ENCODE assay signal across 1 cellular context in the genomic region with DNA sequence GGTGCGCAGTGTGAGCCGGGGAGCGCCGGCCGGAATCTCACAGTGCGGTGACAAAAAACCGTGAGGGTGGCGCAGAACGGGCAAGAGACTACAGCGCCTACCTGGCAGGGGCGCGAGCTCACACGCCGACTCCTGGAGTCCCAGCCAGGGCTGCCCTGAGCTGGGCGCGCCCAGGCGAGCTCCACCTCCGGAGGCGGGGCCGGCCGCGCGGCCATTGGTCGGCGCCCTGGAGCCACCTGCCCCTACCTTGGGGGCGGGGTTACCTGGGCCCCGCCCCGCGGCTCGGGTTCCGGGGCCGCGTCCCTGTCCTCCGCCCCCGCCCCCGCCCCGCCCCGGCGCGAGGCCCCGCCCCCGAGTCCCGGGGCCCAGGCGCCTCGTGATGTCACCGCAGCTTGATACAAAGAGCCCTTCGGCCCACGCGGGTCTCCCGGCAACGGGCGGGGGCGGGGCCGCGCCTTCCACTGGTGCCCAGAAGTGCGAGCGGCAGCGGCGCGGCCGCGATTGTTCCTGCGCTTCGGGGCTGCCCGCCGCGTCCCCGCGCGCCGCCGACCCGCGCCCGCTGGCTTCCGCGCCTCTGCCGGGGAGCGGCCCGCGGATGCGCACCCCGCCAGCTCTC.
A peak's percentile ranks its signal among the peaks of the same experiment; 100 is the strongest.
TF ChIP-seq lines count a peak whose summit lies in the region.

No MANE protein-coding gene starts in this region.

TF ChIP-seq in HepG2, 621 proteins besides CTCF, POLR2A, EP300 and RAD21 (continued from another document and continues in another):
- TF ChIP-seq, protein P1, sequence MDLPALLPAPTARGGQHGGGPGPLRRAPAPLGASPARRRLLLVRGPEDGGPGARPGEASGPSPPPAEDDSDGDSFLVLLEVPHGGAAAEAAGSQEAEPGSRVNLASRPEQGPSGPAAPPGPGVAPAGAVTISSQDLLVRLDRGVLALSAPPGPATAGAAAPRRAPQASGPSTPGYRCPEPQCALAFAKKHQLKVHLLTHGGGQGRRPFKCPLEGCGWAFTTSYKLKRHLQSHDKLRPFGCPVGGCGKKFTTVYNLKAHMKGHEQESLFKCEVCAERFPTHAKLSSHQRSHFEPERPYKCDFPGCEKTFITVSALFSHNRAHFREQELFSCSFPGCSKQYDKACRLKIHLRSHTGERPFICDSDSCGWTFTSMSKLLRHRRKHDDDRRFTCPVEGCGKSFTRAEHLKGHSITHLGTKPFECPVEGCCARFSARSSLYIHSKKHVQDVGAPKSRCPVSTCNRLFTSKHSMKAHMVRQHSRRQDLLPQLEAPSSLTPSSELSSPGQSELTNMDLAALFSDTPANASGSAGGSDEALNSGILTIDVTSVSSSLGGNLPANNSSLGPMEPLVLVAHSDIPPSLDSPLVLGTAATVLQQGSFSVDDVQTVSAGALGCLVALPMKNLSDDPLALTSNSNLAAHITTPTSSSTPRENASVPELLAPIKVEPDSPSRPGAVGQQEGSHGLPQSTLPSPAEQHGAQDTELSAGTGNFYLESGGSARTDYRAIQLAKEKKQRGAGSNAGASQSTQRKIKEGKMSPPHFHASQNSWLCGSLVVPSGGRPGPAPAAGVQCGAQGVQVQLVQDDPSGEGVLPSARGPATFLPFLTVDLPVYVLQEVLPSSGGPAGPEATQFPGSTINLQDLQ (CRISPR knock-in tag; IDR thresholded peaks at IDR 0.05), result no peak
- TF ChIP-seq, protein P2, sequence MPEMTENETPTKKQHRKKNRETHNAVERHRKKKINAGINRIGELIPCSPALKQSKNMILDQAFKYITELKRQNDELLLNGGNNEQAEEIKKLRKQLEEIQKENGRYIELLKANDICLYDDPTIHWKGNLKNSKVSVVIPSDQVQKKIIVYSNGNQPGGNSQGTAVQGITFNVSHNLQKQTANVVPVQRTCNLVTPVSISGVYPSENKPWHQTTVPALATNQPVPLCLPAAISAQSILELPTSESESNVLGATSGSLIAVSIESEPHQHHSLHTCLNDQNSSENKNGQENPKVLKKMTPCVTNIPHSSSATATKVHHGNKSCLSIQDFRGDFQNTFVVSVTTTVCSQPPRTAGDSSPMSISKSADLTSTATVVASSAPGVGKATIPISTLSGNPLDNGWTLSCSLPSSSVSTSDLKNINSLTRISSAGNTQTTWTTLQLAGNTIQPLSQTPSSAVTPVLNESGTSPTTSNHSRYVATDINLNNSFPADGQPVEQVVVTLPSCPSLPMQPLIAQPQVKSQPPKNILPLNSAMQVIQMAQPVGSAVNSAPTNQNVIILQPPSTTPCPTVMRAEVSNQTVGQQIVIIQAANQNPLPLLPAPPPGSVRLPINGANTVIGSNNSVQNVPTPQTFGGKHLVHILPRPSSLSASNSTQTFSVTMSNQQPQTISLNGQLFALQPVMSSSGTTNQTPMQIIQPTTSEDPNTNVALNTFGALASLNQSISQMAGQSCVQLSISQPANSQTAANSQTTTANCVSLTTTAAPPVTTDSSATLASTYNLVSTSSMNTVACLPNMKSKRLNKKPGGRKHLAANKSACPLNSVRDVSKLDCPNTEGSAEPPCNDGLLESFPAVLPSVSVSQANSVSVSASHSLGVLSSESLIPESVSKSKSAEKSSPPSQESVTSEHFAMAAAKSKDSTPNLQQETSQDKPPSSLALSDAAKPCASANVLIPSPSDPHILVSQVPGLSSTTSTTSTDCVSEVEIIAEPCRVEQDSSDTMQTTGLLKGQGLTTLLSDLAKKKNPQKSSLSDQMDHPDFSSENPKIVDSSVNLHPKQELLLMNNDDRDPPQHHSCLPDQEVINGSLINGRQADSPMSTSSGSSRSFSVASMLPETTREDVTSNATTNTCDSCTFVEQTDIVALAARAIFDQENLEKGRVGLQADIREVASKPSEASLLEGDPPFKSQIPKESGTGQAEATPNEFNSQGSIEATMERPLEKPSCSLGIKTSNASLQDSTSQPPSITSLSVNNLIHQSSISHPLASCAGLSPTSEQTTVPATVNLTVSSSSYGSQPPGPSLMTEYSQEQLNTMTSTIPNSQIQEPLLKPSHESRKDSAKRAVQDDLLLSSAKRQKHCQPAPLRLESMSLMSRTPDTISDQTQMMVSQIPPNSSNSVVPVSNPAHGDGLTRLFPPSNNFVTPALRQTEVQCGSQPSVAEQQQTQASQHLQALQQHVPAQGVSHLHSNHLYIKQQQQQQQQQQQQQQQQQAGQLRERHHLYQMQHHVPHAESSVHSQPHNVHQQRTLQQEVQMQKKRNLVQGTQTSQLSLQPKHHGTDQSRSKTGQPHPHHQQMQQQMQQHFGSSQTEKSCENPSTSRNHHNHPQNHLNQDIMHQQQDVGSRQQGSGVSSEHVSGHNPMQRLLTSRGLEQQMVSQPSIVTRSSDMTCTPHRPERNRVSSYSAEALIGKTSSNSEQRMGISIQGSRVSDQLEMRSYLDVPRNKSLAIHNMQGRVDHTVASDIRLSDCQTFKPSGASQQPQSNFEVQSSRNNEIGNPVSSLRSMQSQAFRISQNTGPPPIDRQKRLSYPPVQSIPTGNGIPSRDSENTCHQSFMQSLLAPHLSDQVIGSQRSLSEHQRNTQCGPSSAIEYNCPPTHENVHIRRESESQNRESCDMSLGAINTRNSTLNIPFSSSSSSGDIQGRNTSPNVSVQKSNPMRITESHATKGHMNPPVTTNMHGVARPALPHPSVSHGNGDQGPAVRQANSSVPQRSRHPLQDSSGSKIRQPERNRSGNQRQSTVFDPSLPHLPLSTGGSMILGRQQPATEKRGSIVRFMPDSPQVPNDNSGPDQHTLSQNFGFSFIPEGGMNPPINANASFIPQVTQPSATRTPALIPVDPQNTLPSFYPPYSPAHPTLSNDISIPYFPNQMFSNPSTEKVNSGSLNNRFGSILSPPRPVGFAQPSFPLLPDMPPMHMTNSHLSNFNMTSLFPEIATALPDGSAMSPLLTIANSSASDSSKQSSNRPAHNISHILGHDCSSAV (CRISPR knock-in tag; IDR thresholded peaks at IDR 0.05; ENCODE audit: borderline replicate concordance), result no peak
- TF ChIP-seq U2AF2 (IDR thresholded peaks at IDR 0.05; ENCODE audit: low read depth, low read length), result no peak
- peak; percentile 57; the same call in 1 of the 2 replicates for TF ChIP-seq ZNF724P (CRISPR knock-in tag; IDR thresholded peaks at IDR 0.05; ENCODE audit: borderline replicate concordance)
- no peak for TF ChIP-seq ZNF652 (CRISPR knock-in tag; IDR thresholded peaks at IDR 0.05; ENCODE audit: borderline replicate concordance, low read depth)
- TF ChIP-seq ZNF3 (CRISPR knock-in tag; IDR thresholded peaks at IDR 0.05), result no peak
- no peak for TF ChIP-seq ZNF773 (CRISPR knock-in tag; IDR thresholded peaks at IDR 0.05; ENCODE audit: borderline replicate concordance)
- TF ChIP-seq HIVEP1 (CRISPR knock-in tag; IDR thresholded peaks at IDR 0.05), result peak; percentile 64
- 0 out of 2 replicates have a peak, but pooled peaks have one; percentile 25 for TF ChIP-seq ZNF232 (CRISPR knock-in tag; IDR thresholded peaks at IDR 0.05; ENCODE audit: borderline replicate concordance)
- TF ChIP-seq, protein P3, sequence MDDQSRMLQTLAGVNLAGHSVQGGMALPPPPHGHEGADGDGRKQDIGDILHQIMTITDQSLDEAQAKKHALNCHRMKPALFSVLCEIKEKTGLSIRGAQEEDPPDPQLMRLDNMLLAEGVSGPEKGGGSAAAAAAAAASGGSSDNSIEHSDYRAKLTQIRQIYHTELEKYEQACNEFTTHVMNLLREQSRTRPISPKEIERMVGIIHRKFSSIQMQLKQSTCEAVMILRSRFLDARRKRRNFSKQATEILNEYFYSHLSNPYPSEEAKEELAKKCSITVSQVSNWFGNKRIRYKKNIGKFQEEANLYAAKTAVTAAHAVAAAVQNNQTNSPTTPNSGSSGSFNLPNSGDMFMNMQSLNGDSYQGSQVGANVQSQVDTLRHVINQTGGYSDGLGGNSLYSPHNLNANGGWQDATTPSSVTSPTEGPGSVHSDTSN (CRISPR knock-in tag; IDR thresholded peaks at IDR 0.05; ENCODE audit: borderline replicate concordance), result no peak
- TF ChIP-seq ZNF256 (CRISPR knock-in tag; conservative IDR thresholded peaks at IDR 0.05), result no peak
- TF ChIP-seq JUN (CRISPR knock-in tag; IDR thresholded peaks at IDR 0.05), result no peak
- no peak for TF ChIP-seq ZNF468 (CRISPR knock-in tag; IDR thresholded peaks at IDR 0.05)
- no peak for TF ChIP-seq TMF1 (CRISPR knock-in tag; IDR thresholded peaks at IDR 0.05; ENCODE audit: low read depth)
- TF ChIP-seq, protein P4, sequence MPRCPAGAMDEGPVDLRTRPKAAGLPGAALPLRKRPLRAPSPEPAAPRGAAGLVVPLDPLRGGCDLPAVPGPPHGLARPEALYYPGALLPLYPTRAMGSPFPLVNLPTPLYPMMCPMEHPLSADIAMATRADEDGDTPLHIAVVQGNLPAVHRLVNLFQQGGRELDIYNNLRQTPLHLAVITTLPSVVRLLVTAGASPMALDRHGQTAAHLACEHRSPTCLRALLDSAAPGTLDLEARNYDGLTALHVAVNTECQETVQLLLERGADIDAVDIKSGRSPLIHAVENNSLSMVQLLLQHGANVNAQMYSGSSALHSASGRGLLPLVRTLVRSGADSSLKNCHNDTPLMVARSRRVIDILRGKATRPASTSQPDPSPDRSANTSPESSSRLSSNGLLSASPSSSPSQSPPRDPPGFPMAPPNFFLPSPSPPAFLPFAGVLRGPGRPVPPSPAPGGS (CRISPR knock-in tag; IDR thresholded peaks at IDR 0.05), result no peak
- peak; percentile 93 for TF ChIP-seq POLR2AphosphoS5 (IDR thresholded peaks at IDR 0.05; ENCODE audit: low read depth, low read length)
- no peak for TF ChIP-seq ZNF674 (CRISPR knock-in tag; IDR thresholded peaks at IDR 0.05; ENCODE audit: low read depth)
- TF ChIP-seq, protein P5, sequence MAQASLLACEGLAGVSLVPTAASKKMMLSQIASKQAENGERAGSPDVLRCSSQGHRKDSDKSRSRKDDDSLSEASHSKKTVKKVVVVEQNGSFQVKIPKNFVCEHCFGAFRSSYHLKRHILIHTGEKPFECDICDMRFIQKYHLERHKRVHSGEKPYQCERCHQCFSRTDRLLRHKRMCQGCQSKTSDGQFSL (CRISPR knock-in tag; IDR thresholded peaks at IDR 0.05), result no peak
- TF ChIP-seq, protein P6, sequence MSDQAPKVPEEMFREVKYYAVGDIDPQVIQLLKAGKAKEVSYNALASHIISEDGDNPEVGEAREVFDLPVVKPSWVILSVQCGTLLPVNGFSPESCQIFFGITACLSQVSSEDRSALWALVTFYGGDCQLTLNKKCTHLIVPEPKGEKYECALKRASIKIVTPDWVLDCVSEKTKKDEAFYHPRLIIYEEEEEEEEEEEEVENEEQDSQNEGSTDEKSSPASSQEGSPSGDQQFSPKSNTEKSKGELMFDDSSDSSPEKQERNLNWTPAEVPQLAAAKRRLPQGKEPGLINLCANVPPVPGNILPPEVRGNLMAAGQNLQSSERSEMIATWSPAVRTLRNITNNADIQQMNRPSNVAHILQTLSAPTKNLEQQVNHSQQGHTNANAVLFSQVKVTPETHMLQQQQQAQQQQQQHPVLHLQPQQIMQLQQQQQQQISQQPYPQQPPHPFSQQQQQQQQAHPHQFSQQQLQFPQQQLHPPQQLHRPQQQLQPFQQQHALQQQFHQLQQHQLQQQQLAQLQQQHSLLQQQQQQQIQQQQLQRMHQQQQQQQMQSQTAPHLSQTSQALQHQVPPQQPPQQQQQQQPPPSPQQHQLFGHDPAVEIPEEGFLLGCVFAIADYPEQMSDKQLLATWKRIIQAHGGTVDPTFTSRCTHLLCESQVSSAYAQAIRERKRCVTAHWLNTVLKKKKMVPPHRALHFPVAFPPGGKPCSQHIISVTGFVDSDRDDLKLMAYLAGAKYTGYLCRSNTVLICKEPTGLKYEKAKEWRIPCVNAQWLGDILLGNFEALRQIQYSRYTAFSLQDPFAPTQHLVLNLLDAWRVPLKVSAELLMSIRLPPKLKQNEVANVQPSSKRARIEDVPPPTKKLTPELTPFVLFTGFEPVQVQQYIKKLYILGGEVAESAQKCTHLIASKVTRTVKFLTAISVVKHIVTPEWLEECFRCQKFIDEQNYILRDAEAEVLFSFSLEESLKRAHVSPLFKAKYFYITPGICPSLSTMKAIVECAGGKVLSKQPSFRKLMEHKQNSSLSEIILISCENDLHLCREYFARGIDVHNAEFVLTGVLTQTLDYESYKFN (CRISPR knock-in tag; conservative IDR thresholded peaks at IDR 0.05), result peak; percentile 21; the same call in 1 of the 2 replicates
- TF ChIP-seq, protein P7, sequence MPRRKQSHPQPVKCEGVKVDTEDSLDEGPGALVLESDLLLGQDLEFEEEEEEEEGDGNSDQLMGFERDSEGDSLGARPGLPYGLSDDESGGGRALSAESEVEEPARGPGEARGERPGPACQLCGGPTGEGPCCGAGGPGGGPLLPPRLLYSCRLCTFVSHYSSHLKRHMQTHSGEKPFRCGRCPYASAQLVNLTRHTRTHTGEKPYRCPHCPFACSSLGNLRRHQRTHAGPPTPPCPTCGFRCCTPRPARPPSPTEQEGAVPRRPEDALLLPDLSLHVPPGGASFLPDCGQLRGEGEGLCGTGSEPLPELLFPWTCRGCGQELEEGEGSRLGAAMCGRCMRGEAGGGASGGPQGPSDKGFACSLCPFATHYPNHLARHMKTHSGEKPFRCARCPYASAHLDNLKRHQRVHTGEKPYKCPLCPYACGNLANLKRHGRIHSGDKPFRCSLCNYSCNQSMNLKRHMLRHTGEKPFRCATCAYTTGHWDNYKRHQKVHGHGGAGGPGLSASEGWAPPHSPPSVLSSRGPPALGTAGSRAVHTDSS (CRISPR knock-in tag; conservative IDR thresholded peaks at IDR 0.05), result no peak
- TF ChIP-seq, protein P8, sequence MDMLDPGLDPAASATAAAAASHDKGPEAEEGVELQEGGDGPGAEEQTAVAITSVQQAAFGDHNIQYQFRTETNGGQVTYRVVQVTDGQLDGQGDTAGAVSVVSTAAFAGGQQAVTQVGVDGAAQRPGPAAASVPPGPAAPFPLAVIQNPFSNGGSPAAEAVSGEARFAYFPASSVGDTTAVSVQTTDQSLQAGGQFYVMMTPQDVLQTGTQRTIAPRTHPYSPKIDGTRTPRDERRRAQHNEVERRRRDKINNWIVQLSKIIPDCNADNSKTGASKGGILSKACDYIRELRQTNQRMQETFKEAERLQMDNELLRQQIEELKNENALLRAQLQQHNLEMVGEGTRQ (IDR thresholded peaks at IDR 0.05; ENCODE audit: low read depth, low read length), result no peak
- TF ChIP-seq, protein P8 (CRISPR knock-in tag; IDR thresholded peaks at IDR 0.05; ENCODE audit: borderline replicate concordance), result no peak
- no peak for TF ChIP-seq TCF7L2 (IDR thresholded peaks at IDR 0.05; ENCODE audit: low read depth, low read length)
- TF ChIP-seq KDM5B (CRISPR knock-in tag; IDR thresholded peaks at IDR 0.05; ENCODE audit: borderline replicate concordance), result peak; percentile 63; the same call in 1 of the 2 replicates
- no peak for TF ChIP-seq ZNF17 (CRISPR knock-in tag; IDR thresholded peaks at IDR 0.05)
